Comparison of ENCODE assay signal across 9 cellular contexts in the genomic region with DNA sequence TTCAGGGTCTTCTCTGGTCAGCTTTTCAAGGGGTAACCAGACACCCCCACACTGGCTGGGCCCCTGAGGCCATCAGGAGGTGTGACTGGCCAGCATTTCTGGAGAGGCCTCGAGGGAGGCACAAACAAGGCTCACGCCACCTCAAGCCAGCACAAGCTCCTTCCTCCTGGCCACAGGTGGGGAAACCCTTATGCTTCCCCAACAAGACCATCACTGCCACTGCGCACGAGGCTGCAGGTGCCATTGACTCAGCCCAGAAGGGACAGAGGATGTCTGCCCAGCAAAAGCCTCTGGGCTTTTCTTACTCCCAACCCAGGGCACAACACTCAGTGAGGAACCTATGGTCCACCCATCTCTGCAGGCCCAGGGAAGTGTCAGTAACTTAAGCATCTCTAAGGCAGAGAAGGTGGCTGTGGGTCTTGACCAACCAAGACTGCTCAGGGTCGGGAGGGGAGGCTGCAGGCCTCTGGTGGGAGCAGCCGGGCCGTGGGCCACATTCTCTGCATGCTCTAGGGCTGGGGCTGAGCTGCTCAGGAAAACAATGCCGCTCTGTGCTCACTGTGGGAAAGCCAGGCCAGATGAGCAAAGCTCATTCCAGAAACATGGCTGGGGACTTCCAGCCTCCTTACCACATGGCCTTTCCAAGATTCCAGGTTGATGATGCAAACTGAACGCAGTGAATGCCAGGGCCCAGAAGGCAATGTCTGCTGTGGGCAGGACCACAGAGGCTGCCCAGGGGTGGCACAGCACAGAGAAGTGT. TPM values are rescaled to one million over a fixed set of nuclear protein-coding genes. Genes with fewer than 3 reads are reported as not detected.
DNase-seq lines count a peak whose midpoint lies in the region; ATAC-seq and TF ChIP-seq lines count a peak whose summit lies in the region.
"Had no signal": no experiment of that assay in that cellular context is flagged by ENCODE, and none has a peak within 500 bp of the region (broad histone marks: within the 10 kb centered on the region; RNA-seq: fewer than 3 reads in every experiment).

No MANE protein-coding gene starts in this region.

- peak overlapping the region; percentile 67 for H3K27ac Mint-ChIP-seq in stimulated activated naive B cell treated with anti-CD40 and anti-IgM and Interleukin-4, amounts not matched to agents 10 μg/mL and 1 μg/mL and 100 μg/mL, for 72 hours
- H3K27ac Mint-ChIP-seq: T-cell had no signal

- no peak overlapping the region for H3K4me3 Mint-ChIP-seq in stimulated activated naive B cell treated with anti-CD40 and anti-IgM and Interleukin-4, amounts not matched to agents 10 μg/mL and 1 μg/mL and 100 μg/mL, for 72 hours
- H3K4me3 Mint-ChIP-seq: T-cell had no signal

- DNase-seq in HT-29 (ENCODE audit: low spot score), result peak; percentile 31
- peak; percentile 80 to 90 for DNase-seq in cardiac fibroblast (ENCODE audit: low read depth in 2 of 2)
- peak; percentile 94 for DNase-seq in kidney glomerular epithelial cell (lab: John Stamatoyannopoulos, UW)
- DNase-seq in stimulated activated naive B cell treated with anti-CD40 and anti-IgM and Interleukin-4, amounts not matched to agents 10 μg/mL and 1 μg/mL and 100 μg/mL, for 72 hours, result no peak
- no peak for DNase-seq in 8988T
- DNase-seq in GM13977 (ENCODE audit: low spot score), result no peak
- no peak for DNase-seq in SKM-1 treated with dmso at 0.1 percent for 144 hours (lab: John Stamatoyannopoulos, UW; ENCODE audit: unreplicated experiment)
- no peak for DNase-seq in cerebellum (ENCODE audit: low spot score)
- DNase-seq: T-cell had no signal

- H3K36me3 Mint-ChIP-seq in stimulated activated naive B cell treated with anti-CD40 and anti-IgM and Interleukin-4, amounts not matched to agents 10 μg/mL and 1 μg/mL and 100 μg/mL, for 72 hours, result no peaks in the 10 kb centered on the region
- H3K36me3 Mint-ChIP-seq: T-cell had no signal

- H3K9me3 Mint-ChIP-seq in stimulated activated naive B cell treated with anti-CD40 and anti-IgM and Interleukin-4, amounts not matched to agents 10 μg/mL and 1 μg/mL and 100 μg/mL, for 72 hours, result peaks cover 0 to 8% of the 10 kb centered on the region in 2 donors

- in situ Hi-C loops in GM13977 (cut with MboI; ENCODE audit: low pct_unique_long_range_greater_than_20kb, low sequenced_read_pairs, unreplicated experiment), result no loop called here

- TF ChIP-seq CTCF in cardiac fibroblast (IDR thresholded peaks at IDR 0.05; ENCODE audit: low read depth, low read length) (no peak), GM13977 (IDR thresholded peaks at IDR 0.05; ENCODE audit: extremely low read depth, insufficient read depth, missing control alignments) (no peak)

- H3K27me3 Mint-ChIP-seq in stimulated activated naive B cell treated with anti-CD40 and anti-IgM and Interleukin-4, amounts not matched to agents 10 μg/mL and 1 μg/mL and 100 μg/mL, for 72 hours, result peaks cover 0 to 4% of the 10 kb centered on the region in 2 donors

- H3K4me3 ChIP-seq in cardiac fibroblast (replicated peaks in 1 of 2; ENCODE audit: low read depth in 2 of 2, low read length in 2 of 2), result no peak overlapping the region

- no peak for ATAC-seq in stimulated activated naive B cell treated with anti-CD40 and anti-IgM and Interleukin-4, amounts not matched to agents 10 μg/mL and 1 μg/mL and 100 μg/mL, for 72 hours (replicated peaks)
- ATAC-seq: T-cell had no signal

- H3K4me1 Mint-ChIP-seq in stimulated activated naive B cell treated with anti-CD40 and anti-IgM and Interleukin-4, amounts not matched to agents 10 μg/mL and 1 μg/mL and 100 μg/mL, for 72 hours, result peaks cover 16 to 20% of the 10 kb centered on the region in 2 donors

RNA-seq across cellular contexts. Expression of a gene that starts 24.2 kb away (rescaled TPM):
- 1.2 and 2.7 TPM in 2 replicates for total RNA-seq in HT-29 (2014; rRNA removed; shearing (Covaris generic))
- total RNA-seq in cerebellum, result 26.5 TPM

RNA-seq across cellular contexts. Expression of a gene that starts 24.2 kb away (rescaled TPM):
- total RNA-seq in HT-29 (2014; rRNA removed; shearing (Covaris generic)), result not detected in 2 replicates
- 0.27 TPM for total RNA-seq in cerebellum

RNA-seq across cellular contexts. Expression of a gene that starts 43.2 kb away (rescaled TPM):
- total RNA-seq in HT-29 (2014; rRNA removed; shearing (Covaris generic)), result 67.2 and 68.3 TPM in 2 replicates
- 9.9 TPM for total RNA-seq in cerebellum

Comparison
In these comparisons a context has a peak if more than half of its experiments do, and no peak if none do; other contexts are left out.
1. DNase-seq: peak in HT-29 (single experiment), cardiac fibroblast (2 of 2) and kidney glomerular epithelial cell (single experiment); none in stimulated activated naive B cell treated with anti-CD40 and anti-IgM and Interleukin-4, amounts not matched to agents 10 μg/mL and 1 μg/mL and 100 μg/mL, for 72 hours (single experiment), 8988T (single experiment), GM13977 (single experiment), SKM-1 treated with dmso at 0.1 percent for 144 hours (single experiment) and cerebellum (single experiment).